11 cellular contexts compared by ENCODE assay signal in genomic region chr17:57862410-57862989, GRCh38. TPM values are rescaled to one million over a fixed set of nuclear protein-coding genes. Genes with fewer than 3 reads are reported as not detected.
A peak's percentile ranks its signal among the peaks of the same experiment; 100 is the strongest.
DNase-seq lines count a peak whose midpoint lies in the region; ATAC-seq and TF ChIP-seq lines count a peak whose summit lies in the region.
"Had no signal": no experiment of that assay in that cellular context is flagged by ENCODE, and none has a peak within 500 bp of the region (broad histone marks: within the 10 kb centered on the region; RNA-seq: fewer than 3 reads in every experiment).

No MANE protein-coding gene starts in this region.

- no peak for TF ChIP-seq CTCF in Caco-2 (IDR thresholded peaks at IDR 0.05; ENCODE audit: insufficient read depth in 1 of 2, low read depth in 1 of 2, low read length in 1 of 2, severe bottlenecking in 1 of 2, unreplicated experiment in 1 of 2)
- TF ChIP-seq CTCF in PC-9 (conservative IDR thresholded peaks at IDR 0.05) = no peak
- TF ChIP-seq CTCF in gastroesophageal sphincter (IDR thresholded peaks at IDR 0.05) = no peak
- no peak for TF ChIP-seq CTCF in psoas muscle (IDR thresholded peaks at IDR 0.05)

- 6 to 65% methylated on average over 2 of the region's 8 CpGs for WGBS in gastroesophageal sphincter (ENCODE audit: low coverage in 1 of 2), 2 donors
- 30 to 40% (median 33%) methylated on average over 8 of the region's 8 CpGs for WGBS in psoas muscle, 3 donors

- peak overlapping the region; percentile 98 for H3K4me2 ChIP-seq in PC-9

- CTCF ChIA-PET in Caco-2 (lab: Charles Lee) (interaction anchor here (0.7 to 3.1 kb wide), 7 partner anchors 12 to 137 kb away, joined by 3 to 23 read pairs (median 4); no protein-coding TSS in a partner anchor), PC-9 (lab: Charles Lee) (no interaction called here)

- ATAC-seq in gastroesophageal sphincter = no peak
- ATAC-seq in psoas muscle = peak; percentile 3 to 24 (median 19)
- no peak for ATAC-seq in GM21367 (IDR thresholded peaks at IDR 0.05; ENCODE audit: unreplicated experiment)
- ATAC-seq in GM18907 (IDR thresholded peaks at IDR 0.05; ENCODE audit: unreplicated experiment) = no peak
- no peak for ATAC-seq in HG03135 (IDR thresholded peaks at IDR 0.05; ENCODE audit: unreplicated experiment)

- no peaks in the 10 kb centered on the region for H3K9me3 ChIP-seq in Caco-2
- H3K9me3 ChIP-seq in PC-9 (ENCODE audit: insufficient read depth, low read depth) = no peaks in the 10 kb centered on the region
- H3K9me3 ChIP-seq in gastroesophageal sphincter = no peaks in the 10 kb centered on the region
- no peaks in the 10 kb centered on the region for H3K9me3 ChIP-seq in psoas muscle

- peaks cover 31% of the 10 kb centered on the region for H3F3A ChIP-seq in PC-9 (ENCODE audit: insufficient read depth, low read depth)

- TF ChIP-seq EP300 in gastroesophageal sphincter (IDR thresholded peaks at IDR 0.05) = no peak

- H3K27ac Mint-ChIP-seq in Caco-2 (ENCODE audit: unreplicated experiment) = peak overlapping the region; percentile 36

- H3K27me3 ChIP-seq in Caco-2 (replicated peaks; ENCODE audit: control insufficient read depth, insufficient read depth, low read length) = no peaks in the 10 kb centered on the region
- H3K27me3 ChIP-seq in PC-9 (ENCODE audit: insufficient read depth, low read depth) = no peaks in the 10 kb centered on the region
- no peaks in the 10 kb centered on the region for H3K27me3 ChIP-seq in gastroesophageal sphincter
- no peaks in the 10 kb centered on the region for H3K27me3 ChIP-seq in psoas muscle (ENCODE audit: insufficient read depth in 3 of 3, low read length in 2 of 3)

- H3K4me1 Mint-ChIP-seq in Caco-2 (ENCODE audit: low read depth, unreplicated experiment) = peaks cover 29% of the 10 kb centered on the region

- no peak for TF ChIP-seq POLR2A in gastroesophageal sphincter (IDR thresholded peaks at IDR 0.05)

- peaks cover 33% of the 10 kb centered on the region for H3K36me3 Mint-ChIP-seq in Caco-2 (ENCODE audit: insufficient read depth, unreplicated experiment)

- peak overlapping the region; percentile 95 for H3K4me3 Mint-ChIP-seq in Caco-2 (ENCODE audit: unreplicated experiment)

- H2AFZ ChIP-seq in PC-9 = peak overlapping the region; percentile 71; the same call in 1 of the 2 replicates

- no peaks in the 10 kb centered on the region for H3K36me3 ChIP-seq in Caco-2 (ENCODE audit: control insufficient read depth, insufficient read depth, low read length)
- no peaks in the 10 kb centered on the region for H3K36me3 ChIP-seq in PC-9 (ENCODE audit: low read depth)
- peaks cover 0 to 32% of the 10 kb centered on the region in 2 donors for H3K36me3 ChIP-seq in gastroesophageal sphincter
- peaks cover 0 to 28% of the 10 kb centered on the region in 2 donors for H3K36me3 ChIP-seq in psoas muscle (ENCODE audit: insufficient read depth in 1 of 2, low read depth in 1 of 2)

- H3K27me3 Mint-ChIP-seq in Caco-2 (ENCODE audit: insufficient read depth, unreplicated experiment) = no peaks in the 10 kb centered on the region

- POLR2A ChIA-PET in Caco-2 (lab: Charles Lee) = interaction anchor here (2.5 kb wide), 1 partner anchor 145 kb away, joined by 7 read pairs; the partner anchor contains the start of gene SRSF1
- POLR2A ChIA-PET in PC-9 (lab: Charles Lee; ENCODE audit: unreplicated experiment) = interaction anchor here (0.6 kb wide), 1 partner anchor 135 kb away, joined by 6 read pairs; no protein-coding TSS in a partner anchor

- H3K79me2 ChIP-seq in PC-9 (ENCODE audit: low read depth) = no peaks in the 10 kb centered on the region

- no TSS peak for BruUV-seq in Caco-2 (replicated peaks; lab: Mats Ljungman, UMichigan)
- BruUV-seq in PC-9 (replicated peaks; lab: Mats Ljungman, UMichigan) = no TSS peak

- DNase-seq in Caco-2 = no peak
- DNase-seq in PC-9 = no peak
- DNase-seq in psoas muscle = peak in 1 of 2 donors; percentile 64
- DNase-seq in NCI-H446 (lab: John Stamatoyannopoulos, UW) = no peak
- DNase-seq: NCI-H1930; stimulated activated naive CD4-positive, alpha-beta T cell; SW 1271 had no signal

- H3K9me3 Mint-ChIP-seq in Caco-2 (ENCODE audit: unreplicated experiment) = no peaks in the 10 kb centered on the region

- H3K27ac ChIP-seq in PC-9 (no peak overlapping the region), gastroesophageal sphincter (peak overlapping the region; percentile 94 to 99 (median 98)), psoas muscle (peak overlapping the region; percentile 93)

- H3K4me3 ChIP-seq in Caco-2 (ENCODE audit: low read depth, low read length) (peak overlapping the region; percentile 38), PC-9 (peak overlapping the region; percentile 52; the same call in 1 of the 2 replicates), gastroesophageal sphincter (peak overlapping the region; percentile 42 to 63), psoas muscle (peak overlapping the region; percentile 72)

- intact Hi-C loops in Caco-2 (cut with micrococcal nuclease; ENCODE audit: unreplicated experiment) (no loop called here), PC-9 (cut with micrococcal nuclease; ENCODE audit: unreplicated experiment) (loop anchor here (5.0 kb wide), 2 partner anchors 40 to 85 kb away; no protein-coding TSS in a partner anchor), psoas muscle (cut with DNase I) (no loop called here)

- no peaks in the 10 kb centered on the region for H4K20me1 ChIP-seq in PC-9 (ENCODE audit: insufficient read depth)

- no peaks in the 10 kb centered on the region for H3K9me2 ChIP-seq in PC-9 (ENCODE audit: insufficient read depth)

- H3K4me1 ChIP-seq in Caco-2 (peaks cover 14% of the 10 kb centered on the region), PC-9 (replicated peaks; ENCODE audit: insufficient read depth) (peaks cover 20% of the 10 kb centered on the region), gastroesophageal sphincter (peaks cover 0 to 80% (median 33%) of the 10 kb centered on the region in 3 donors), psoas muscle (peaks cover 51% of the 10 kb centered on the region)

RNA-seq across cellular contexts. Expression of gene MRPS23, which starts 12.7 kb away (rescaled TPM):
- 72.9 and 75.1 TPM in 2 replicates for total RNA-seq in Caco-2 (2022)
- total RNA-seq in PC-9 (2021) = 49.7 and 50.3 TPM in 2 replicates
- total RNA-seq in gastroesophageal sphincter = 10 to 100 TPM; 23.0 to 24.8 (median 24.5) TPM
- total RNA-seq in psoas muscle = 10 to 100 TPM; 27.2 to 58.0 (median 40.4) TPM
- polyA plus RNA-seq in psoas muscle = 10 to 100 TPM; 49.2 to 91.1 (median 76.2) TPM

Comparison
In these comparisons a context has a peak if more than half of its experiments do, and no peak if none do; other contexts are left out.
1. ATAC-seq: peak in psoas muscle (4 of 4); none in gastroesophageal sphincter (single experiment), GM21367 (single experiment), GM18907 (single experiment) and HG03135 (single experiment).
2. Peak in every context shown above with its lines, with median percentiles within 50 percentile points of each other: H3K4me3 ChIP-seq.